ENCODE assay signal across 1 cellular context in genomic region chr14:80867798-80868197, GRCh38.
TF ChIP-seq lines count a peak whose summit lies in the region.

No MANE protein-coding gene starts in this region.

TF ChIP-seq in GM12878, 131 proteins besides CTCF, POLR2A, EP300 and RAD21:
- no peak for TF ChIP-seq SMC3 (IDR thresholded peaks at IDR 0.05; ENCODE audit: borderline replicate concordance, low read length)
- TF ChIP-seq SMAD1 (IDR thresholded peaks at IDR 0.05; ENCODE audit: low read depth, partially characterized antibody) = no peak
- TF ChIP-seq PAX8 (IDR thresholded peaks at IDR 0.05) = no peak
- no peak for TF ChIP-seq MEF2B (IDR thresholded peaks at IDR 0.05; ENCODE audit: partially characterized antibody, poor library complexity, severe bottlenecking)
- TF ChIP-seq CBX5 (IDR thresholded peaks at IDR 0.05; ENCODE audit: low read depth) = peak; percentile 91; the same call in 1 of the 2 replicates
- no peak for TF ChIP-seq CHD4 (IDR thresholded peaks at IDR 0.05)
TF ChIP-seq in GM12878: peak in this region for 1.
